Comparison of ENCODE assay signal across 1 cellular context in genomic region chr1:8263806-8264205, GRCh38.
TF ChIP-seq lines count a peak whose summit lies in the region.

No MANE protein-coding gene starts in this region.

TF ChIP-seq in H1, 55 proteins besides CTCF, POLR2A, EP300 and RAD21:
- TF ChIP-seq CBX8 (IDR thresholded peaks at IDR 0.05; ENCODE audit: borderline replicate concordance, low read depth, low read length) (no peak), RNF2 (IDR thresholded peaks at IDR 0.05; ENCODE audit: borderline replicate concordance, low read depth, low read length, missing control alignments, poor library complexity, severe bottlenecking) (no peak), GABPA (IDR thresholded peaks at IDR 0.05; ENCODE audit: borderline replicate concordance, insufficient read depth, low read length) (no peak), POLR2AphosphoS5 (IDR thresholded peaks at IDR 0.05; ENCODE audit: low read depth, low read length) (no peak), SP1 (IDR thresholded peaks at IDR 0.05; ENCODE audit: low read depth, low read length) (no peak), POU5F1 (IDR thresholded peaks at IDR 0.05; ENCODE audit: low read depth, low read length) (no peak), ATF3 (IDR thresholded peaks at IDR 0.05; ENCODE audit: insufficient read depth, low read depth, low read length) (no peak), BACH1 (IDR thresholded peaks at IDR 0.05; ENCODE audit: low read length) (no peak), KDM4A (IDR thresholded peaks at IDR 0.05; ENCODE audit: low read depth, low read length, severe bottlenecking) (no peak), SIN3A (conservative IDR thresholded peaks at IDR 0.05 in 1 of 2, IDR thresholded peaks at IDR 0.05 in 1 of 2; ENCODE audit: low read depth in 1 of 2, low read length in 2 of 2) (no peak)
